In the genomic region with DNA sequence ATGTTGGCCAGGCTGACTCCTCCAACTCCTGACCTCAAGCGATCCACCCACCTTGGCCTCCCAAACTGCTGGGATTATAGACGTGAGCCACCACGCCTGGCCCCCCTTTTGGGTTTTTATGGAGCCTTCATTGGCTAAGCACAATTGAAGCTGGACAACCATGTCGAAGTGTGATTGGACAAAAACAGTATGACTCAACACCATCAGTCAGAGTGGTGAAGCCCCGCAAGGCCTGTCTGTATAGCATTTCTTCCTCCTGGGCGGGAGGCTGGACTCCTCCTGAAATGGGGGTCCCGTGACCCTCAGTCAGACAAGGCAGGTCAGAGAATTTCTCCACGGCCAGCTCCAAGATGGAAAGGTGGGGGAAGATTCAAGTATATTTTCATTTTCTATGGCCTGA, we compare ENCODE assay signal across 17 cellular contexts. TPM values are rescaled to one million over a fixed set of nuclear protein-coding genes. Genes with fewer than 3 reads are reported as not detected.
DNase-seq lines count a peak whose midpoint lies in the region; ATAC-seq and TF ChIP-seq lines count a peak whose summit lies in the region.
"Had no signal": no experiment of that assay in that cellular context is flagged by ENCODE, and none has a peak within 500 bp of the region (broad histone marks: within the 10 kb centered on the region; RNA-seq: fewer than 3 reads in every experiment).

No MANE protein-coding gene starts in this region.

- no peaks in the 10 kb centered on the region for H3F3A ChIP-seq in OCI-LY1 (ENCODE audit: insufficient read depth, low read length)

- ATAC-seq in activated CD4-positive, alpha-beta T cell treated with anti-CD3 and anti-CD28 coated beads for 36 hours: no peak
- ATAC-seq in HG02678 (IDR thresholded peaks at IDR 0.05; ENCODE audit: unreplicated experiment) (no peak), GM21526 (IDR thresholded peaks at IDR 0.05; ENCODE audit: low FRiP score, unreplicated experiment) (no peak)
- ATAC-seq: gastroesophageal sphincter had no signal

- peaks cover 50% of the 10 kb centered on the region for H3K4me1 ChIP-seq in OCI-LY1 (ENCODE audit: insufficient read depth, low read length, severe bottlenecking)
- H3K4me1 ChIP-seq: SJCRH30 had no signal

- H3K4me1 Mint-ChIP-seq in chondrocyte (ENCODE audit: low read depth): peaks cover 27% of the 10 kb centered on the region
- peaks cover 18% of the 10 kb centered on the region for H3K4me1 Mint-ChIP-seq in activated CD4-positive, alpha-beta T cell treated with anti-CD3 and anti-CD28 coated beads for 36 hours

- H3K4me2 ChIP-seq in OCI-LY1 (ENCODE audit: low read length): peak overlapping the region; percentile 61; the same call in 1 of the 2 replicates

- TF ChIP-seq CTCF in OCI-LY1 (IDR thresholded peaks at IDR 0.05; ENCODE audit: low read length) (no peak), chondrocyte (IDR thresholded peaks at IDR 0.05) (no peak)

- H3K27ac Mint-ChIP-seq in chondrocyte (ENCODE audit: unreplicated experiment): peak overlapping the region; percentile 63
- no peak overlapping the region for H3K27ac Mint-ChIP-seq in activated CD4-positive, alpha-beta T cell treated with anti-CD3 and anti-CD28 coated beads for 36 hours
- H3K27ac Mint-ChIP-seq: activated naive CD4-positive, alpha-beta T cell treated with anti-CD3 and anti-CD28 coated beads for 36 hours had no signal

- no peaks in the 10 kb centered on the region for H3K27me3 Mint-ChIP-seq in chondrocyte (ENCODE audit: low read depth)
- peaks cover 8% of the 10 kb centered on the region for H3K27me3 Mint-ChIP-seq in activated CD4-positive, alpha-beta T cell treated with anti-CD3 and anti-CD28 coated beads for 36 hours

- no peaks in the 10 kb centered on the region for H3K9me3 Mint-ChIP-seq in chondrocyte (ENCODE audit: low read depth)
- H3K9me3 Mint-ChIP-seq in activated CD4-positive, alpha-beta T cell treated with anti-CD3 and anti-CD28 coated beads for 36 hours (ENCODE audit: low read depth): no peaks in the 10 kb centered on the region
- H3K9me3 Mint-ChIP-seq: activated naive CD4-positive, alpha-beta T cell treated with anti-CD3 and anti-CD28 coated beads for 36 hours had no signal

- H3K9me3 ChIP-seq in OCI-LY1 (ENCODE audit: low read length): no peaks in the 10 kb centered on the region
- H3K9me3 ChIP-seq: gastroesophageal sphincter, SJCRH30, stomach, uterus had no signal

- CTCF ChIA-PET in activated CD4-positive, alpha-beta T cell treated with anti-CD3 and anti-CD28 coated beads for 36 hours (lab: Charles Lee): no interaction called here

- DNase-seq in ELR (ENCODE audit: low read depth) (peak; percentile 30), chondrocyte (ENCODE audit: low spot score) (no peak), renal cortical epithelial cell (ENCODE audit: low read depth) (peak; percentile 10)
- no peak for DNase-seq in activated CD4-positive, alpha-beta T cell treated with anti-CD3 and anti-CD28 coated beads for 36 hours
- DNase-seq: activated naive CD4-positive, alpha-beta T cell treated with anti-CD3 and anti-CD28 coated beads for 36 hours; DND-41; H7; NCI-H1048; SJCRH30; stomach; uterus had no signal

- H3K79me2 ChIP-seq in OCI-LY1 (ENCODE audit: insufficient read depth, low read length): no peaks in the 10 kb centered on the region

- H3K36me3 ChIP-seq in OCI-LY1 (ENCODE audit: insufficient read depth, low read length): no peaks in the 10 kb centered on the region
- H3K36me3 ChIP-seq: cardiac muscle cell, gastroesophageal sphincter, SJCRH30, stomach, uterus had no signal

- POLR2A ChIA-PET in activated CD4-positive, alpha-beta T cell treated with anti-CD3 and anti-CD28 coated beads for 36 hours (lab: Charles Lee): no interaction called here

- H3K27me3 ChIP-seq in OCI-LY1 (ENCODE audit: insufficient read depth, low read length): no peaks in the 10 kb centered on the region
- H3K27me3 ChIP-seq: cardiac muscle cell, gastroesophageal sphincter, SJCRH30, uterus had no signal

- H3K27ac ChIP-seq in OCI-LY1 (ENCODE audit: low read depth, low read length, poor library complexity, severe bottlenecking): peak overlapping the region; percentile 86
- H3K27ac ChIP-seq: C4-2B, cardiac muscle cell, gastroesophageal sphincter, SJCRH30, stomach, uterus had no signal

- H2AFZ ChIP-seq in OCI-LY1 (ENCODE audit: low read length): no peak overlapping the region

- H3K4me3 Mint-ChIP-seq in chondrocyte (ENCODE audit: unreplicated experiment): no peak overlapping the region
- H3K4me3 Mint-ChIP-seq in activated CD4-positive, alpha-beta T cell treated with anti-CD3 and anti-CD28 coated beads for 36 hours: no peak overlapping the region
- H3K4me3 Mint-ChIP-seq: activated naive CD4-positive, alpha-beta T cell treated with anti-CD3 and anti-CD28 coated beads for 36 hours had no signal

- H4K20me1 ChIP-seq in OCI-LY1 (ENCODE audit: insufficient read depth, low read length): no peaks in the 10 kb centered on the region

- peak overlapping the region; percentile 8; the same call in 1 of the 2 replicates for H3K9ac ChIP-seq in OCI-LY1 (ENCODE audit: low read length)

- peak overlapping the region; percentile 64 for H3K4me3 ChIP-seq in OCI-LY1 (ENCODE audit: low read depth, low read length, poor library complexity, severe bottlenecking)
- H3K4me3 ChIP-seq: cardiac muscle cell, gastroesophageal sphincter, SJCRH30, stomach, uterus had no signal

- intact Hi-C loops in activated CD4-positive, alpha-beta T cell treated with anti-CD3 and anti-CD28 coated beads for 36 hours (cut with DNase I, micrococcal nuclease): no loop called here

- H3K9me2 ChIP-seq in OCI-LY1 (ENCODE audit: low read depth, low read length): no peaks in the 10 kb centered on the region

- H3K36me3 Mint-ChIP-seq in chondrocyte (ENCODE audit: low read depth): peaks cover 2% of the 10 kb centered on the region
- peaks cover 2% of the 10 kb centered on the region for H3K36me3 Mint-ChIP-seq in activated CD4-positive, alpha-beta T cell treated with anti-CD3 and anti-CD28 coated beads for 36 hours (ENCODE audit: low read depth)

RNA-seq across cellular contexts. Expression of a gene that starts 3.1 kb away (rescaled TPM):
- total RNA-seq in chondrocyte: 21.2 to 35.6 TPM (median 33.6 TPM) in 3 replicates
- 20.3 and 37.5 TPM in 2 replicates for total RNA-seq in renal cortical epithelial cell
- 10 to 100 TPM; 42.7 to 45.9 TPM for total RNA-seq in activated CD4-positive, alpha-beta T cell treated with anti-CD3 and anti-CD28 coated beads for 36 hours
- total RNA-seq: SJCRH30 had no signal

Comparison
In these comparisons a context has a peak if more than half of its experiments do, and no peak if none do; other contexts are left out.
1. DNase-seq: peak in ELR (single experiment) and renal cortical epithelial cell (single experiment); none in chondrocyte (single experiment) and activated CD4-positive, alpha-beta T cell treated with anti-CD3 and anti-CD28 coated beads for 36 hours (single experiment).